Comparison of ENCODE assay signal across 1 cellular context in genomic region chr17:81552244-81553017, GRCh38.
A peak's percentile ranks its signal among the peaks of the same experiment; 100 is the strongest.
TF ChIP-seq lines count a peak whose summit lies in the region.

TSS of gene FAAP100 (minus strand) at chr17:81552353. CDS start at chr17:81552330, 23 bp downstream.

TF ChIP-seq in GM12878, 131 proteins besides CTCF, POLR2A, EP300 and RAD21 (continued from another document and continues in another):
- no peak for TF ChIP-seq CEBPZ (IDR thresholded peaks at IDR 0.05; ENCODE audit: low read depth, low read length)
- no peak for TF ChIP-seq NRF1 (conservative IDR thresholded peaks at IDR 0.05; ENCODE audit: low read depth, low read length)
- TF ChIP-seq ZSCAN29 (IDR thresholded peaks at IDR 0.05) = no peak
- TF ChIP-seq FOXK2 (IDR thresholded peaks at IDR 0.05) = no peak
- TF ChIP-seq RB1 (IDR thresholded peaks at IDR 0.05; ENCODE audit: borderline replicate concordance) = no peak
- no peak for TF ChIP-seq SUZ12 (IDR thresholded peaks at IDR 0.05; ENCODE audit: unreplicated experiment)
- TF ChIP-seq USF2 (IDR thresholded peaks at IDR 0.05; ENCODE audit: borderline replicate concordance, low read depth, low read length) = no peak; the same call in 1 of the 2 replicates
- no peak for TF ChIP-seq MEF2B (IDR thresholded peaks at IDR 0.05; ENCODE audit: partially characterized antibody, poor library complexity, severe bottlenecking)
- no peak for TF ChIP-seq ETV6 (conservative IDR thresholded peaks at IDR 0.05 in 1 of 2, IDR thresholded peaks at IDR 0.05 in 1 of 2; ENCODE audit: borderline replicate concordance in 1 of 2, low read depth in 1 of 2)
- TF ChIP-seq PML (IDR thresholded peaks at IDR 0.05; ENCODE audit: low read length) = no peak; the same call in 1 of the 2 replicates
- TF ChIP-seq PBX3 (IDR thresholded peaks at IDR 0.05; ENCODE audit: insufficient replicate concordance, low read depth, low read length) = no peak
- no peak for TF ChIP-seq SREBF2 (IDR thresholded peaks at IDR 0.05; ENCODE audit: low read length)
- TF ChIP-seq IKZF1 (conservative IDR thresholded peaks at IDR 0.05) = peak; percentile 57
- TF ChIP-seq SMARCA5 (IDR thresholded peaks at IDR 0.05) = no peak
- no peak for TF ChIP-seq E2F8 (IDR thresholded peaks at IDR 0.05; ENCODE audit: low read depth, partially characterized antibody)
- TF ChIP-seq NFIC (IDR thresholded peaks at IDR 0.05; ENCODE audit: low read depth, low read length) = no peak
- no peak for TF ChIP-seq TCF3 (IDR thresholded peaks at IDR 0.05; ENCODE audit: borderline replicate concordance, insufficient read depth, low read depth, low read length)
- no peak for TF ChIP-seq KAT2A (conservative IDR thresholded peaks at IDR 0.05; ENCODE audit: control insufficient read depth, low read depth, low read length)
- TF ChIP-seq TAF1 (IDR thresholded peaks at IDR 0.05; ENCODE audit: borderline replicate concordance, low read depth, low read length) = peak; percentile 91
- TF ChIP-seq TCF12 (IDR thresholded peaks at IDR 0.05; ENCODE audit: low read depth, low read length) = no peak
- TF ChIP-seq CHD1 (IDR thresholded peaks at IDR 0.05; ENCODE audit: low read depth, low read length) = no peak
- no peak for TF ChIP-seq YBX1 (IDR thresholded peaks at IDR 0.05)
- TF ChIP-seq JUNB (IDR thresholded peaks at IDR 0.05) = no peak
- no peak for TF ChIP-seq SRF (IDR thresholded peaks at IDR 0.05; ENCODE audit: low read depth in 2 of 2, low read length in 2 of 2)
- no peak for TF ChIP-seq MYB (IDR thresholded peaks at IDR 0.05; ENCODE audit: borderline replicate concordance, low read depth, low read length)
- no peak for TF ChIP-seq JUND (IDR thresholded peaks at IDR 0.05; ENCODE audit: low read depth, low read length)
- no peak for TF ChIP-seq NBN (IDR thresholded peaks at IDR 0.05)
- peak; percentile 89; the same call in 1 of the 2 replicates for TF ChIP-seq ATF3 (IDR thresholded peaks at IDR 0.05; ENCODE audit: borderline replicate concordance, extremely low read depth, low read depth, low read length)
- 0 out of 2 replicates have a peak, but pooled peaks have one; percentile 14 for TF ChIP-seq MLLT1 (IDR thresholded peaks at IDR 0.05)
- TF ChIP-seq SMAD1 (IDR thresholded peaks at IDR 0.05; ENCODE audit: low read depth, partially characterized antibody) = no peak
- TF ChIP-seq BRCA1 (IDR thresholded peaks at IDR 0.05; ENCODE audit: low read depth, low read length) = no peak
- TF ChIP-seq RBBP5 (conservative IDR thresholded peaks at IDR 0.05) = no peak
- TF ChIP-seq CHD4 (IDR thresholded peaks at IDR 0.05) = no peak
- TF ChIP-seq CREB1 (IDR thresholded peaks at IDR 0.05; ENCODE audit: low read depth) = peak; percentile 64; the same call in 1 of the 2 replicates
- TF ChIP-seq IKZF2 (IDR thresholded peaks at IDR 0.05) = no peak
- TF ChIP-seq TARDBP (IDR thresholded peaks at IDR 0.05; ENCODE audit: borderline replicate concordance) = no peak
- no peak for TF ChIP-seq ELK1 (IDR thresholded peaks at IDR 0.05; ENCODE audit: low read depth, low read length)
- TF ChIP-seq ESRRA (IDR thresholded peaks at IDR 0.05; ENCODE audit: low read length) = no peak
- TF ChIP-seq MTA3 (IDR thresholded peaks at IDR 0.05; ENCODE audit: borderline replicate concordance, low read length) = no peak
- TF ChIP-seq HSF1 (IDR thresholded peaks at IDR 0.05; ENCODE audit: low read depth, low read length) = no peak
- no peak for TF ChIP-seq NFXL1 (IDR thresholded peaks at IDR 0.05; ENCODE audit: borderline replicate concordance)
- TF ChIP-seq RELB (IDR thresholded peaks at IDR 0.05; ENCODE audit: low read depth) = peak; percentile 33
- TF ChIP-seq TBL1XR1 (IDR thresholded peaks at IDR 0.05; ENCODE audit: low read depth, low read length) = 0 out of 2 replicates have a peak, but pooled peaks have one; percentile 16
- TF ChIP-seq E4F1 (IDR thresholded peaks at IDR 0.05; ENCODE audit: borderline replicate concordance, partially characterized antibody) = peak; percentile 98
- no peak for TF ChIP-seq HDAC2 (IDR thresholded peaks at IDR 0.05)
